ENCODE assay signal across 11 cellular contexts in genomic region chr1:31787261-31787660, GRCh38. TPM values are rescaled to one million over a fixed set of nuclear protein-coding genes. Genes with fewer than 3 reads are reported as not detected.
DNase-seq lines count a peak whose midpoint lies in the region; ATAC-seq, FAIRE-seq and TF ChIP-seq lines count a peak whose summit lies in the region.
"Had no signal": no experiment of that assay in that cellular context is flagged by ENCODE, and none has a peak within 500 bp of the region (broad histone marks: within the 10 kb centered on the region; RNA-seq: fewer than 3 reads in every experiment).

No MANE protein-coding gene starts in this region.

- H2AFZ ChIP-seq in H9 (ENCODE audit: low read length) = no peak overlapping the region
- peak overlapping the region; percentile 100; the same call in 1 of the 2 replicates for H2AFZ ChIP-seq in K562 (ENCODE audit: low read depth, low read length)
- H2AFZ ChIP-seq: PC-9 had no signal

- H3K4me3 ChIP-seq in K562 = no peak overlapping the region

- H4K20me1 ChIP-seq in H9 (ENCODE audit: control insufficient read depth, insufficient read depth, insufficient read length) (no peaks in the 10 kb centered on the region), K562 (replicated peaks; ENCODE audit: control insufficient read depth, insufficient read depth, low read length) (peaks cover 4% of the 10 kb centered on the region)

- H3K9ac ChIP-seq in H9 (ENCODE audit: extremely low read depth, insufficient read length, low read length) (no peak overlapping the region), K562 (ENCODE audit: insufficient read depth in 1 of 2, low read depth in 2 of 2, low read length in 2 of 2) (no peak overlapping the region)

- H2BK12ac ChIP-seq in H9 (ENCODE audit: insufficient read length, low read depth, low read length) = no peak overlapping the region

- no peak overlapping the region for H3K27ac ChIP-seq in CD4-positive, alpha-beta T cell (ENCODE audit: low read depth, low read length)
- H3K27ac ChIP-seq in H9 (ENCODE audit: insufficient read length, low read depth, low read length) (no peak overlapping the region), K562 (ENCODE audit: extremely low read depth, low read depth, low read length) (no peak overlapping the region)
- H3K27ac ChIP-seq: PC-9 had no signal

- no TSS peak for BruUV-seq in K562 (replicated peaks; lab: Mats Ljungman, UMichigan)

- H3K56ac ChIP-seq in H9 (ENCODE audit: insufficient read length, low read depth, low read length) = no peak overlapping the region

- no peaks in the 10 kb centered on the region for H3K27me3 ChIP-seq in CD4-positive, alpha-beta T cell (ENCODE audit: control insufficient read depth, insufficient read depth, low read length)
- no peaks in the 10 kb centered on the region for H3K27me3 ChIP-seq in H9 (ENCODE audit: insufficient read depth, low read length)
- H3K27me3 ChIP-seq in K562 (ENCODE audit: control insufficient read depth in 2 of 2, insufficient read depth in 2 of 2, low read length in 2 of 2) = peaks cover 8 to 26% of the 10 kb centered on the region in 2 experiments; a peak in 4 of 5 replicates
- H3K27me3 ChIP-seq: adrenal gland had no signal

- no peak overlapping the region for H4K5ac ChIP-seq in H9 (ENCODE audit: insufficient read length, low read depth, low read length)

- no CpG with 5 or more reads among the region's 3 CpGs for WGBS in H9 (ENCODE audit: extremely low coverage, insufficient read length, low lambda C conversion rate)
- WGBS in K562 (ENCODE audit: insufficient coverage, low coverage, missing lambda C conversion rate) = 50% methylated on average over 3 of the region's 3 CpGs

- H3K4me3 Mint-ChIP-seq in CD4-positive, alpha-beta T cell = peak overlapping the region; percentile 98
- peak overlapping the region in 1 of 2 experiments; percentile 81; a peak in 1 of 5 replicates for H3K4me3 Mint-ChIP-seq in H9
- peak overlapping the region; percentile 89 for H3K4me3 Mint-ChIP-seq in natural killer cell treated with Interleukin-12 subunit alpha and Interleukin-12 subunit beta and Interleukin-15 and Interleukin-18, amount 100 ng/mL, for 72 hours

- H2AK5ac ChIP-seq in H9 (ENCODE audit: insufficient read length, low read length) = no peak overlapping the region

- no peak overlapping the region for H2BK15ac ChIP-seq in H9 (ENCODE audit: low read depth, low read length)

- H2BK20ac ChIP-seq in H9 (ENCODE audit: low read depth, low read length, poor library complexity, severe bottlenecking) = no peak overlapping the region

- no peaks in the 10 kb centered on the region for H3K79me2 ChIP-seq in H9 (ENCODE audit: insufficient read depth, low read length)
- H3K79me2 ChIP-seq in K562 (ENCODE audit: control insufficient read depth, insufficient read depth, low read length) = no peaks in the 10 kb centered on the region

- no peak overlapping the region for H2BK120ac ChIP-seq in H9 (ENCODE audit: low read depth, low read length, poor library complexity, severe bottlenecking)

- ATAC-seq in CD4-positive, alpha-beta T cell (ENCODE audit: poor library complexity) = no peak
- ATAC-seq in K562 = no peak
- no peak for ATAC-seq in natural killer cell treated with Interleukin-12 subunit alpha and Interleukin-12 subunit beta and Interleukin-15 and Interleukin-18, amount 100 ng/mL, for 72 hours

- no peak for TF ChIP-seq POLR2A in K562 (conservative IDR thresholded peaks at IDR 0.05)

- no peaks in the 10 kb centered on the region for H3K9me3 Mint-ChIP-seq in CD4-positive, alpha-beta T cell
- H3K9me3 Mint-ChIP-seq in H9 = no peaks in the 10 kb centered on the region
- H3K9me3 Mint-ChIP-seq in natural killer cell treated with Interleukin-12 subunit alpha and Interleukin-12 subunit beta and Interleukin-15 and Interleukin-18, amount 100 ng/mL, for 72 hours = no peaks in the 10 kb centered on the region

- H3K36me3 ChIP-seq in K562 (ENCODE audit: control insufficient read depth, insufficient read depth, low read length) = no peaks in the 10 kb centered on the region
- H3K36me3 ChIP-seq: adrenal gland had no signal

- peaks cover 15% of the 10 kb centered on the region for H3K4me1 Mint-ChIP-seq in CD4-positive, alpha-beta T cell (ENCODE audit: low read depth)
- H3K4me1 Mint-ChIP-seq in H9 = peaks cover 19 to 29% of the 10 kb centered on the region in 2 experiments
- peaks cover 9 to 12% of the 10 kb centered on the region in 2 donors for H3K4me1 Mint-ChIP-seq in natural killer cell treated with Interleukin-12 subunit alpha and Interleukin-12 subunit beta and Interleukin-15 and Interleukin-18, amount 100 ng/mL, for 72 hours (ENCODE audit: low read depth in 2 of 2)

- no peak for FAIRE-seq in K562 (lab: Jason Lieb, UNC)

- in situ Hi-C loops in K562 (cut with MboI) = no loop called here
- in situ Hi-C loops in G401 (cut with HindIII; ENCODE audit: low sequenced_read_pairs) = no loop called here

- H3K4ac ChIP-seq in H9 (ENCODE audit: low read depth, low read length) = no peak overlapping the region

- CTCF ChIA-PET in CD4-positive, alpha-beta T cell (lab: Charles Lee) = interaction anchor here (1.4 kb wide), 1 partner anchor 216 kb away, joined by 3 read pairs; no protein-coding TSS in a partner anchor
- CTCF ChIA-PET in K562 (lab: Yijun Ruan, JAX; ENCODE audit: low intra/inter-chr PET ratio) (interaction anchor here (0.6 to 1.7 kb wide), 2 partner anchors 72 to 124 kb away, joined by 3 to 7 read pairs; no protein-coding TSS in a partner anchor), HEK293T (lab: Yijun Ruan, JAX) (interaction anchor here (1.1 kb wide), 1 partner anchor 276 kb away, joined by 4 read pairs; no protein-coding TSS in a partner anchor)

- H3T11ph ChIP-seq in H9 (ENCODE audit: low read length) = no peak overlapping the region

- POLR2A ChIA-PET in CD4-positive, alpha-beta T cell (lab: Charles Lee) = no interaction called here
- POLR2A ChIA-PET in K562 (lab: Yijun Ruan, JAX) = interaction anchor here (0.5 to 0.6 kb wide), 2 partner anchors 168 to 222 kb away, joined by 3 read pairs; no protein-coding TSS in a partner anchor
- POLR2A ChIA-PET in HEK293T (lab: Yijun Ruan, JAX) = no interaction called here

- H3K23ac ChIP-seq in H9 (ENCODE audit: insufficient read length, low read depth, low read length) = no peak overlapping the region

- H3K18ac ChIP-seq in H9 (ENCODE audit: insufficient read length, low read depth, low read length) = no peak overlapping the region

- no peak overlapping the region for H2BK5ac ChIP-seq in H9 (ENCODE audit: insufficient read length, low read length)

- TF ChIP-seq CTCF in CD4-positive, alpha-beta T cell (IDR thresholded peaks at IDR 0.05) = no peak
- no peak for TF ChIP-seq CTCF in H9 (conservative IDR thresholded peaks at IDR 0.05)
- no peak for TF ChIP-seq CTCF in K562 (IDR thresholded peaks at IDR 0.05 in 2 of 3, conservative IDR thresholded peaks at IDR 0.05 in 1 of 3; ENCODE audit: insufficient read depth in 2 of 3, low read depth in 1 of 3, low read length in 3 of 3)

- H3K27ac Mint-ChIP-seq in CD4-positive, alpha-beta T cell = peak overlapping the region; percentile 90
- H3K27ac Mint-ChIP-seq in H9 = peak overlapping the region in 2 of 3 experiments; percentile 62 to 86; a peak in 2 of 7 replicates
- peak overlapping the region; percentile 91 to 92 for H3K27ac Mint-ChIP-seq in natural killer cell treated with Interleukin-12 subunit alpha and Interleukin-12 subunit beta and Interleukin-15 and Interleukin-18, amount 100 ng/mL, for 72 hours

- H3K23me2 ChIP-seq in H9 (ENCODE audit: insufficient read length, low read depth, low read length, poor library complexity, severe bottlenecking) = peaks cover 6% of the 10 kb centered on the region

- no peaks in the 10 kb centered on the region for H3K9me3 ChIP-seq in CD4-positive, alpha-beta T cell (ENCODE audit: control insufficient read depth, low read length)
- H3K9me3 ChIP-seq in H9 (ENCODE audit: control insufficient read depth, low read depth, low read length) (no peaks in the 10 kb centered on the region), K562 (replicated peaks; ENCODE audit: control insufficient read depth, insufficient read depth, low read depth, low read length) (no peaks in the 10 kb centered on the region)
- H3K9me3 ChIP-seq: adrenal gland had no signal

- H3K36me3 Mint-ChIP-seq in CD4-positive, alpha-beta T cell (ENCODE audit: low read depth) = peaks cover 4% of the 10 kb centered on the region
- H3K36me3 Mint-ChIP-seq in H9 (ENCODE audit: insufficient read depth in 1 of 3, low read depth in 3 of 3) = no peaks in the 10 kb centered on the region
- H3K36me3 Mint-ChIP-seq in natural killer cell treated with Interleukin-12 subunit alpha and Interleukin-12 subunit beta and Interleukin-15 and Interleukin-18, amount 100 ng/mL, for 72 hours = no peaks in the 10 kb centered on the region

- no peak for TF ChIP-seq EP300 in K562 (IDR thresholded peaks at IDR 0.05; ENCODE audit: low read length)

- no peak overlapping the region for H3K4me2 ChIP-seq in H9 (ENCODE audit: insufficient read depth, insufficient read length, low read length)
- no peak overlapping the region for H3K4me2 ChIP-seq in K562 (ENCODE audit: insufficient read depth, low read length)

- intact Hi-C loops in CD4-positive, alpha-beta T cell (cut with DNase I, micrococcal nuclease) = loop anchor here (5.0 to 10.0 kb wide), 3 partner anchors 392 to 625 kb away; no protein-coding TSS in a partner anchor
- intact Hi-C loops in K562 (cut with micrococcal nuclease) = loop anchor here (10.0 kb wide), 2 partner anchors 222 to 278 kb away; no protein-coding TSS in a partner anchor

- H3K4me1 ChIP-seq in H9 (ENCODE audit: insufficient read depth, low read length) = peaks cover 6% of the 10 kb centered on the region; the same call in 1 of the 2 replicates
- peaks cover 9 to 31% of the 10 kb centered on the region in 2 experiments; a peak in 4 of 5 replicates for H3K4me1 ChIP-seq in K562 (replicated peaks in 1 of 2; ENCODE audit: control insufficient read depth in 2 of 2, insufficient read depth in 2 of 2, low read length in 2 of 2)
- H3K4me1 ChIP-seq: adrenal gland had no signal

- H3K14ac ChIP-seq in H9 (ENCODE audit: insufficient read depth, low read length) = no peak overlapping the region

- peaks cover 4% of the 10 kb centered on the region for H3K9me1 ChIP-seq in K562 (ENCODE audit: control insufficient read depth, insufficient read depth, low read length)

- H3K27me3 Mint-ChIP-seq in CD4-positive, alpha-beta T cell = no peaks in the 10 kb centered on the region
- no peaks in the 10 kb centered on the region; the same call in 1 of the 2 replicates for H3K27me3 Mint-ChIP-seq in H9 (ENCODE audit: low read depth)
- no peaks in the 10 kb centered on the region for H3K27me3 Mint-ChIP-seq in natural killer cell treated with Interleukin-12 subunit alpha and Interleukin-12 subunit beta and Interleukin-15 and Interleukin-18, amount 100 ng/mL, for 72 hours

- no peak overlapping the region for H4K8ac ChIP-seq in H9 (replicated peaks; ENCODE audit: insufficient read length, low read depth, low read length)

- DNase-seq in CD4-positive, alpha-beta T cell = no peak
- DNase-seq in H9 (peak; percentile 23), K562 (ENCODE audit: extremely low read depth in 1 of 4, low spot score in 3 of 4) (no peak), SKM-1 treated with dmso at 0.1 percent for 144 hours (lab: John Stamatoyannopoulos, UW; ENCODE audit: unreplicated experiment) (no peak), G401 (ENCODE audit: low spot score) (no peak), HEK293T (ENCODE audit: extremely low spot score) (no peak), SHP77 (lab: John Stamatoyannopoulos, UW) (no peak)
- no peak for DNase-seq in natural killer cell treated with Interleukin-12 subunit alpha and Interleukin-12 subunit beta and Interleukin-15 and Interleukin-18, amount 100 ng/mL, for 72 hours (ENCODE audit: low spot score)
- DNase-seq: NCI-H187 had no signal

- no peak for TF ChIP-seq RAD21 in K562 (CRISPR knock-in tag; conservative IDR thresholded peaks at IDR 0.05 in 1 of 2, IDR thresholded peaks at IDR 0.05 in 1 of 2)

- H3K79me1 ChIP-seq in H9 (ENCODE audit: insufficient read depth, low read depth, low read length, poor library complexity, severe bottlenecking) = no peaks in the 10 kb centered on the region

- H4K91ac ChIP-seq in H9 (ENCODE audit: insufficient read length, low read depth, low read length) = no peak overlapping the region

RNA-seq across cellular contexts. Expression of gene ADGRB2, which starts 23.1 kb away (rescaled TPM):
- total RNA-seq in CD4-positive, alpha-beta T cell = under 1 TPM; 0.39 to 0.71 TPM
- total RNA-seq in H9 (2021) (10.7 and 10.9 TPM in 2 replicates), K562 (2014; rRNA removed) (0.23 and 0.33 TPM in 2 replicates), K562 (2014; rRNA removed; fragmentation: Illumina TruSeq; extraction: Trizol) (0.04 TPM in 1 of 2 replicates, not detected in the other), K562 (2015; rRNA removed; fragmentation: Illumina TruSeq; extraction: Trizol) (0.22 and 0.23 TPM in 2 replicates), K562 (2021) (0.22 and 0.34 TPM in 2 replicates)
- 0.42 and 2.8 TPM in 2 replicates for total RNA-seq in K562 (2011; cell fraction: chromatin; rRNA removed; ENCODE audit: low replicate concordance)
- 1.2 and 2.5 TPM in 2 replicates for total RNA-seq in K562 (2011; cell fraction: nucleolus; rRNA removed)
- total RNA-seq in K562 (2011; cell fraction: nucleoplasm; rRNA removed) = 0.31 and 0.44 TPM in 2 replicates
- polyA plus RNA-seq in K562 (2011; rRNA removed) (0.14 and 0.38 TPM in 2 replicates), K562 (2014; fragmentation: Illumina TruSeq; extraction: Trizol) (0.07 and 0.11 TPM in 2 replicates), K562 (2014; fragmentation: Nextera tagmentation; extraction: Ambion mirVana) (not detected), K562 (2014; rRNA removed) (0.18 and 0.20 TPM in 2 replicates)
- polyA plus RNA-seq in K562 (2011; cell fraction: cytosol; rRNA removed) = 0.27 and 0.35 TPM in 2 replicates
- polyA plus RNA-seq in K562 (2011; cell fraction: nucleus; rRNA removed) = 2.0 and 3.4 TPM in 2 replicates
- polyA plus RNA-seq in K562 (2012) = 0.17 and 0.54 TPM in 2 replicates
- 0.09 and 0.53 TPM in 2 replicates for polyA minus RNA-seq in K562 (2011; rRNA and poly(A)+ RNA removed)
- 1.2 TPM in 1 of 2 replicates, not detected in the other for polyA minus RNA-seq in K562 (2011; cell fraction: cytosol; rRNA and poly(A)+ RNA removed)
- polyA minus RNA-seq in K562 (2011; cell fraction: nucleus; rRNA and poly(A)+ RNA removed) = 0.67 and 1.7 TPM in 2 replicates
- 1 to 10 TPM in 1 of 2 donors, not detected in 1; 1.2 TPM for total RNA-seq in natural killer cell treated with Interleukin-12 subunit alpha and Interleukin-12 subunit beta and Interleukin-15 and Interleukin-18, amount 100 ng/mL, for 72 hours
- total RNA-seq in G401 (2014; rRNA removed; shearing (Covaris generic)) = 45.4 and 49.5 TPM in 2 replicates

RNA-seq across cellular contexts. Expression of gene SPOCD1, which starts 28.6 kb away (rescaled TPM):
- total RNA-seq in CD4-positive, alpha-beta T cell = under 1 TPM; 0.11 to 0.27 TPM
- total RNA-seq in H9 (2021) (1.5 and 2.7 TPM in 2 replicates), K562 (2014; rRNA removed) (0.20 and 0.27 TPM in 2 replicates), K562 (2014; rRNA removed; fragmentation: Illumina TruSeq; extraction: Trizol) (0.16 and 0.36 TPM in 2 replicates), K562 (2015; rRNA removed; fragmentation: Illumina TruSeq; extraction: Trizol) (0.23 and 0.25 TPM in 2 replicates), K562 (2021) (0.22 and 0.71 TPM in 2 replicates)
- total RNA-seq in K562 (2011; cell fraction: chromatin; rRNA removed; ENCODE audit: low replicate concordance) = 1.5 and 3.2 TPM in 2 replicates
- 2.8 and 3.0 TPM in 2 replicates for total RNA-seq in K562 (2011; cell fraction: nucleolus; rRNA removed)
- 3.4 and 4.1 TPM in 2 replicates for total RNA-seq in K562 (2011; cell fraction: nucleoplasm; rRNA removed)
- polyA plus RNA-seq in K562 (2011; rRNA removed) (0.39 and 0.63 TPM in 2 replicates), K562 (2014; fragmentation: Illumina TruSeq; extraction: Trizol) (0.19 and 0.42 TPM in 2 replicates), K562 (2014; fragmentation: Nextera tagmentation; extraction: Ambion mirVana) (under 1 TPM in 1 of 2 experiments, not detected in 1; 0.03 TPM), K562 (2014; rRNA removed) (0.25 and 0.46 TPM in 2 replicates)
- polyA plus RNA-seq in K562 (2011; cell fraction: cytosol; rRNA removed) = 0.31 and 0.60 TPM in 2 replicates
- 1.6 and 2.8 TPM in 2 replicates for polyA plus RNA-seq in K562 (2011; cell fraction: nucleus; rRNA removed)
- polyA plus RNA-seq in K562 (2012) = 0.17 and 1.2 TPM in 2 replicates
- 0.21 and 0.67 TPM in 2 replicates for polyA minus RNA-seq in K562 (2011; rRNA and poly(A)+ RNA removed)
- polyA minus RNA-seq in K562 (2011; cell fraction: cytosol; rRNA and poly(A)+ RNA removed) = 0.38 TPM in 1 of 2 replicates, not detected in the other
- polyA minus RNA-seq in K562 (2011; cell fraction: nucleus; rRNA and poly(A)+ RNA removed) = 1.00 and 1.9 TPM in 2 replicates
- total RNA-seq in natural killer cell treated with Interleukin-12 subunit alpha and Interleukin-12 subunit beta and Interleukin-15 and Interleukin-18, amount 100 ng/mL, for 72 hours = not detected
- total RNA-seq in G401 (2014; rRNA removed; shearing (Covaris generic)) = 11.8 and 25.3 TPM in 2 replicates
